Comparison of ENCODE assay signal across 8 cellular contexts in the genomic region with DNA sequence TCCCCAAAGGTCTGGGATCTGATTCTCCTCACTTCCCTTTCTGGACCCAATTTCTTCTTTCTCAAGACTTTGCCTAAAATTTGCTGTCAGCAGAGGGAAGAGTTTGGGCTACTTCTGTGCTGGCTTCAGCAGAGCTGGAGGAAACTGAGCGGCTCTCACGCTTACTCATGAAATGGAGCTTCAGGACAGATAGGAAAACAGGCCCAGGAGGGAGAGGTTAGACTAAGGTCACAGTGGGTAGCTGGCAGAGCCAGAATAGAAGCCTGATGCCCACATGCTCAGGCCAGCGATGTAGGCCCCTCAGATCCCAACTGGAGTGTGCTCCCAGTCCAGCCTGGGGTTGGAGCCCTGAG. TPM values are rescaled to one million over a fixed set of nuclear protein-coding genes. Genes with fewer than 3 reads are reported as not detected.
DNase-seq lines count a peak whose midpoint lies in the region; ATAC-seq and TF ChIP-seq lines count a peak whose summit lies in the region.

No MANE protein-coding gene starts in this region.

- no peaks in the 10 kb centered on the region for H3K9me3 Mint-ChIP-seq in activated naive CD8-positive, alpha-beta T cell treated with anti-CD3 and anti-CD28 coated beads, Interleukin-2, amount 10 ng/mL, durations not matched to agents 7 days and 5 days

- no peaks in the 10 kb centered on the region for H3K27me3 ChIP-seq in hepatocyte

- TF ChIP-seq CTCF in C4-2B (conservative IDR thresholded peaks at IDR 0.05) (no peak), hepatocyte (IDR thresholded peaks at IDR 0.05; ENCODE audit: poor library complexity) (no peak)

- H3K36me3 ChIP-seq in hepatocyte (replicated peaks; ENCODE audit: insufficient read depth, low read depth) = no peaks in the 10 kb centered on the region

- 34% methylated on average over 3 of the region's 3 CpGs for WGBS in hepatocyte (ENCODE audit: low lambda C conversion rate, missing lambda C conversion rate)

- H3K36me3 Mint-ChIP-seq in activated naive CD8-positive, alpha-beta T cell treated with anti-CD3 and anti-CD28 coated beads, Interleukin-2, amount 10 ng/mL, durations not matched to agents 7 days and 5 days = no peaks in the 10 kb centered on the region

- H3K79me2 ChIP-seq in hepatocyte = peaks cover 21% of the 10 kb centered on the region

- H3K4me1 ChIP-seq in hepatocyte (ENCODE audit: insufficient read depth) = peaks cover 12% of the 10 kb centered on the region

- peak overlapping the region; percentile 70 for H3K27ac ChIP-seq in C4-2B
- H3K27ac ChIP-seq in hepatocyte = peak overlapping the region; percentile 13
- H3K27ac ChIP-seq in skin epidermis = peak overlapping the region; percentile 43 to 92 (median 85)

- H3K27ac Mint-ChIP-seq in activated naive CD8-positive, alpha-beta T cell treated with anti-CD3 and anti-CD28 coated beads, Interleukin-2, amount 10 ng/mL, durations not matched to agents 7 days and 5 days = peak overlapping the region; percentile 60

- H3K4me3 ChIP-seq in hepatocyte = peak overlapping the region; percentile 65
- peak overlapping the region; percentile 77 to 95 (median 88) for H3K4me3 ChIP-seq in skin epidermis

- no peaks in the 10 kb centered on the region for H4K20me1 ChIP-seq in hepatocyte (ENCODE audit: insufficient read depth, poor library complexity, severe bottlenecking)

- POLR2A ChIA-PET in activated naive CD8-positive, alpha-beta T cell treated with anti-CD3 and anti-CD28 coated beads, Interleukin-2, amount 10 ng/mL, durations not matched to agents 7 days and 5 days (lab: Charles Lee) = interaction anchor here (1.2 to 1.8 kb wide), 3 partner anchors 49 to 72 kb away, joined by 3 to 5 read pairs (median 4); no protein-coding TSS in a partner anchor

- ATAC-seq in HG02870 (IDR thresholded peaks at IDR 0.05; ENCODE audit: unreplicated experiment) = peak; percentile 3
- ATAC-seq in activated naive CD8-positive, alpha-beta T cell treated with anti-CD3 and anti-CD28 coated beads, Interleukin-2, amount 10 ng/mL, durations not matched to agents 7 days and 5 days (ENCODE audit: low read depth) = no peak

- peak overlapping the region; percentile 94 for H3K4me2 ChIP-seq in hepatocyte

- H3K9me2 ChIP-seq in hepatocyte (replicated peaks; ENCODE audit: insufficient read depth) = no peaks in the 10 kb centered on the region

- H3K4me1 Mint-ChIP-seq in activated naive CD8-positive, alpha-beta T cell treated with anti-CD3 and anti-CD28 coated beads, Interleukin-2, amount 10 ng/mL, durations not matched to agents 7 days and 5 days = peaks cover 14% of the 10 kb centered on the region

- no peak for DNase-seq in activated naive CD8-positive, alpha-beta T cell treated with anti-CD3 and anti-CD28 coated beads, Interleukin-2, amount 10 ng/mL, durations not matched to agents 7 days and 5 days
- DNase-seq in hepatocyte (ENCODE audit: low spot score) = peak; percentile 32
- DNase-seq in NCI-H748 (lab: John Stamatoyannopoulos, UW; ENCODE audit: unreplicated experiment) = no peak
- no peak for DNase-seq in germinal center (ENCODE audit: low spot score)
- no peak for DNase-seq in iPS-NIHi7 (ENCODE audit: extremely low spot score)

- H3K27me3 Mint-ChIP-seq in activated naive CD8-positive, alpha-beta T cell treated with anti-CD3 and anti-CD28 coated beads, Interleukin-2, amount 10 ng/mL, durations not matched to agents 7 days and 5 days = peaks cover 7% of the 10 kb centered on the region

- peak overlapping the region; percentile 91 for H2AFZ ChIP-seq in hepatocyte

- H3K4me3 Mint-ChIP-seq in activated naive CD8-positive, alpha-beta T cell treated with anti-CD3 and anti-CD28 coated beads, Interleukin-2, amount 10 ng/mL, durations not matched to agents 7 days and 5 days = peak overlapping the region; percentile 91

- no peaks in the 10 kb centered on the region for H3K9me3 ChIP-seq in hepatocyte (ENCODE audit: low read depth)

RNA-seq across cellular contexts. Expression of a gene that starts 0.6 kb away (rescaled TPM):
- total RNA-seq in activated naive CD8-positive, alpha-beta T cell treated with anti-CD3 and anti-CD28 coated beads, Interleukin-2, amount 10 ng/mL, durations not matched to agents 7 days and 5 days = 10 to 100 TPM; 10.8 to 11.8 TPM
- 22.3 and 36.7 TPM in 2 replicates for total RNA-seq in hepatocyte
- 25.7 and 32.5 TPM in 2 replicates for polyA plus RNA-seq in hepatocyte

RNA-seq across cellular contexts. Expression of a gene that starts 50.1 kb away (rescaled TPM):
- total RNA-seq in activated naive CD8-positive, alpha-beta T cell treated with anti-CD3 and anti-CD28 coated beads, Interleukin-2, amount 10 ng/mL, durations not matched to agents 7 days and 5 days = 10 to 100 TPM; 62.7 to 68.5 TPM
- total RNA-seq in hepatocyte = 63.0 and 83.8 TPM in 2 replicates
- polyA plus RNA-seq in hepatocyte = 87.9 and 103 TPM in 2 replicates

RNA-seq across cellular contexts. Expression of a gene that starts 54.4 kb away (rescaled TPM):
- total RNA-seq in activated naive CD8-positive, alpha-beta T cell treated with anti-CD3 and anti-CD28 coated beads, Interleukin-2, amount 10 ng/mL, durations not matched to agents 7 days and 5 days = 100 to 1,000 TPM; 242 to 249 TPM
- 113 and 127 TPM in 2 replicates for total RNA-seq in hepatocyte
- 50.8 and 54.6 TPM in 2 replicates for polyA plus RNA-seq in hepatocyte

Comparison
In these comparisons a context has a peak if more than half of its experiments do, and no peak if none do; other contexts are left out.
1. H3K27ac ChIP-seq: peak in every context shown above with its lines; median percentile 85 in skin epidermis; 70 in C4-2B; 13 in hepatocyte.